In genomic region chr19:45391871-45392665, GRCh38 we compare ENCODE assay signal across 12 cellular contexts. TPM values are rescaled to one million over a fixed set of nuclear protein-coding genes. Genes with fewer than 3 reads are reported as not detected.
A peak's percentile ranks its signal among the peaks of the same experiment; 100 is the strongest.
DNase-seq lines count a peak whose midpoint lies in the region; ATAC-seq, FAIRE-seq and TF ChIP-seq lines count a peak whose summit lies in the region.
"Had no signal": no experiment of that assay in that cellular context is flagged by ENCODE, and none has a peak within 500 bp of the region (broad histone marks: within the 10 kb centered on the region; RNA-seq: fewer than 3 reads in every experiment).

No MANE protein-coding gene starts in this region.

- no peak overlapping the region for H3K23ac ChIP-seq in neuronal stem cell (ENCODE audit: low read depth, low read length, poor library complexity)

- CTCF ChIA-PET in Caco-2 (lab: Charles Lee): no interaction called here
- CTCF ChIA-PET in GM12878 (lab: Yijun Ruan, JAX): interaction anchor here (1.2 to 2.5 kb wide), 2 partner anchors 11 to 12 kb away, joined by 4 to 18 read pairs; partner anchors contain the start of gene PPP1R13L

- SMC1A ChIA-PET in GM12878 (lab: Charles Lee; ENCODE audit: uncharacterized antibody, unreplicated experiment): no interaction called here

- TF ChIP-seq RAD21 in GM12878 (IDR thresholded peaks at IDR 0.05; ENCODE audit: insufficient read depth, low read depth, low read length): no peak

- no peaks in the 10 kb centered on the region for H4K20me1 ChIP-seq in GM12878 (ENCODE audit: control insufficient read depth, insufficient read depth)

- H2BK120ac ChIP-seq in neuronal stem cell (ENCODE audit: low read depth, low read length): no peak overlapping the region

- H3K4me1 ChIP-seq in Caco-2: no peaks in the 10 kb centered on the region
- H3K4me1 ChIP-seq in GM12878 (ENCODE audit: control insufficient read depth, insufficient read depth, low read length): no peaks in the 10 kb centered on the region
- H3K4me1 ChIP-seq in neuronal stem cell (ENCODE audit: control insufficient read depth in 2 of 2, insufficient read depth in 1 of 2, low read depth in 1 of 2, low read length in 2 of 2): peaks cover 0 to 2% of the 10 kb centered on the region in 2 donors

- H2BK12ac ChIP-seq in neuronal stem cell (ENCODE audit: low read length): no peak overlapping the region

- H3K4me3 ChIP-seq in Caco-2 (ENCODE audit: low read depth, low read length) (no peak overlapping the region), H7 (ENCODE audit: insufficient read depth, low read depth, low read length) (no peak overlapping the region), GM12878 (no peak overlapping the region), neuronal stem cell (ENCODE audit: low read length in 2 of 2) (no peak overlapping the region)
- H3K4me3 ChIP-seq: BLaER1 treated with 17β-estradiol and CSF1 and Interleukin-3, amounts not matched to agents 10 nM and 100 nM had no signal

- peak overlapping the region; percentile 19 for H3K27ac Mint-ChIP-seq in Caco-2 (ENCODE audit: unreplicated experiment)
- H3K27ac Mint-ChIP-seq: T-helper 1 cell treated with Interleukin-12 subunit alpha and Interleukin-12 subunit beta and Interleukin-4 antibody, amounts not matched to agents 30 μg/mL and 1 μg/mL, for 36 hours had no signal

- no peak overlapping the region for H3K14ac ChIP-seq in neuronal stem cell (ENCODE audit: low read length)

- H3K18ac ChIP-seq in neuronal stem cell (ENCODE audit: low read length): no peak overlapping the region

- no peak overlapping the region for H2BK5ac ChIP-seq in neuronal stem cell (ENCODE audit: low read length)

- TF ChIP-seq CTCF in Caco-2 (IDR thresholded peaks at IDR 0.05; ENCODE audit: insufficient read depth in 1 of 2, low read depth in 1 of 2, low read length in 1 of 2, severe bottlenecking in 1 of 2, unreplicated experiment in 1 of 2) (no peak), GM12878 (IDR thresholded peaks at IDR 0.05 in 2 of 3, conservative IDR thresholded peaks at IDR 0.05 in 1 of 3; ENCODE audit: control insufficient read depth in 2 of 3, extremely low read depth in 1 of 3, insufficient read depth in 1 of 3, low read depth in 3 of 3, low read length in 3 of 3) (no peak)

- no peak overlapping the region for H4K91ac ChIP-seq in neuronal stem cell (ENCODE audit: low read depth, low read length, poor library complexity)

- H2AFZ ChIP-seq in GM12878 (ENCODE audit: control insufficient read depth, low read depth, low read length) (no peak overlapping the region), neuronal stem cell (ENCODE audit: low read length) (peak overlapping the region; percentile 71)

- H4K8ac ChIP-seq in neuronal stem cell (ENCODE audit: low read depth, low read length): no peak overlapping the region

- H3K36me3 ChIP-seq in Caco-2 (ENCODE audit: control insufficient read depth, insufficient read depth, low read length) (no peaks in the 10 kb centered on the region), H7 (replicated peaks; ENCODE audit: control insufficient read depth, insufficient read depth, low read length) (no peaks in the 10 kb centered on the region), GM12878 (ENCODE audit: control insufficient read depth in 2 of 2, insufficient read depth in 2 of 2, low read length in 1 of 2) (no peaks in the 10 kb centered on the region), neuronal stem cell (replicated peaks in 1 of 2; ENCODE audit: control insufficient read depth in 2 of 2, insufficient read depth in 2 of 2, low read length in 2 of 2) (peaks cover 0 to 2% of the 10 kb centered on the region in 2 donors)
- H3K36me3 ChIP-seq: BLaER1 treated with 17β-estradiol and CSF1 and Interleukin-3, amounts not matched to agents 10 nM and 100 nM had no signal

- POLR2A ChIA-PET in Caco-2 (lab: Charles Lee) (no interaction called here), GM12878 (lab: Charles Lee) (no interaction called here)

- peaks cover 47% of the 10 kb centered on the region for H3K36me3 Mint-ChIP-seq in Caco-2 (ENCODE audit: insufficient read depth, unreplicated experiment)

- no peaks in the 10 kb centered on the region for H3K9me3 Mint-ChIP-seq in Caco-2 (ENCODE audit: unreplicated experiment)
- H3K9me3 Mint-ChIP-seq: T-helper 1 cell treated with Interleukin-12 subunit alpha and Interleukin-12 subunit beta and Interleukin-4 antibody, amounts not matched to agents 30 μg/mL and 1 μg/mL, for 36 hours had no signal

- peak overlapping the region; percentile 74 for H2AK5ac ChIP-seq in neuronal stem cell (ENCODE audit: low read depth, low read length)

- TF ChIP-seq EP300 in GM12878 (IDR thresholded peaks at IDR 0.05; ENCODE audit: borderline replicate concordance in 1 of 2, control insufficient read depth in 1 of 2, low read depth in 2 of 2, low read length in 2 of 2): no peak

- FAIRE-seq in GM12878 (lab: Jason Lieb, UNC): no peak

- H3K27ac ChIP-seq in GM12878 (ENCODE audit: control insufficient read depth, insufficient read depth) (no peak overlapping the region), neuronal stem cell (replicated peaks; ENCODE audit: low read length) (no peak overlapping the region)

- RAD21 ChIA-PET in GM12878 (lab: Charles Lee; ENCODE audit: unreplicated experiment): no interaction called here

- H3K27me3 Mint-ChIP-seq in Caco-2 (ENCODE audit: insufficient read depth, unreplicated experiment): no peaks in the 10 kb centered on the region

- no peak overlapping the region for H3K9ac ChIP-seq in GM12878 (ENCODE audit: control insufficient read depth, insufficient read depth, low read length)
- H3K9ac ChIP-seq in neuronal stem cell (ENCODE audit: low read depth, low read length, poor library complexity): peak overlapping the region; percentile 15

- H3K79me2 ChIP-seq in GM12878 (ENCODE audit: control insufficient read depth, insufficient read depth, low read length): no peaks in the 10 kb centered on the region

- ATAC-seq in GM12878: no peak

- WGBS in GM12878 (ENCODE audit: insufficient coverage, insufficient replicate concordance, low lambda C conversion rate, missing lambda C conversion rate): 81% methylated on average over 18 of the region's 21 CpGs
- no CpG with 5 or more reads among the region's 21 CpGs for WGBS in neuronal stem cell (ENCODE audit: extremely low coverage in 2 of 2, insufficient read length in 2 of 2, insufficient replicate concordance in 1 of 2), 2 donors

- no peaks in the 10 kb centered on the region for H3K27me3 ChIP-seq in Caco-2 (replicated peaks; ENCODE audit: control insufficient read depth, insufficient read depth, low read length)
- peaks cover 13% of the 10 kb centered on the region for H3K27me3 ChIP-seq in H7 (ENCODE audit: control insufficient read depth, insufficient read depth, low read length)
- no peaks in the 10 kb centered on the region for H3K27me3 ChIP-seq in GM12878 (replicated peaks in 1 of 2; ENCODE audit: control insufficient read depth in 2 of 2, insufficient read depth in 2 of 2, low read length in 1 of 2)
- H3K27me3 ChIP-seq in neuronal stem cell (ENCODE audit: control insufficient read depth in 3 of 3, insufficient read depth in 3 of 3, low read depth in 1 of 3, low read length in 3 of 3): peaks cover 0 to 22% (median 8%) of the 10 kb centered on the region in 3 experiments

- no peak for DNase-seq in Caco-2
- DNase-seq in H7: peak; percentile 35
- no peak for DNase-seq in GM12878 (ENCODE audit: low read depth, low spot score)
- no peak for DNase-seq in neuronal stem cell (ENCODE audit: low spot score)
- no peak for DNase-seq in NCI-H524 treated with DMSO at 0.1 percent for 48 hours (lab: John Stamatoyannopoulos, UW)
- DNase-seq in UCSD-AML1 (lab: John Stamatoyannopoulos, UW; ENCODE audit: unreplicated experiment): no peak
- no peak for DNase-seq in NCI-H1417 treated with DMSO at 0.1 percent for 48 hours (lab: John Stamatoyannopoulos, UW)
- DNase-seq: GOT3, NCI-H748 treated with DMSO at 0.1 percent for 48 hours, SHP77 treated with DMSO at 0.1 percent for 48 hours had no signal

- no peak overlapping the region for H3K4ac ChIP-seq in neuronal stem cell (ENCODE audit: low read length)

- BruUV-seq in Caco-2 (replicated peaks; lab: Mats Ljungman, UMichigan) (no TSS peak), GM12878 (replicated peaks; lab: Mats Ljungman, UMichigan) (TSS peak; percentile 41)

- intact Hi-C loops in Caco-2 (cut with micrococcal nuclease; ENCODE audit: unreplicated experiment): loop anchor here (2.0 kb wide), 1 partner anchor 13 kb away; the partner anchor contains the start of gene PPP1R13L
- intact Hi-C loops in GM12878 (cut with micrococcal nuclease; ENCODE audit: unreplicated experiment): no loop called here

- H3K9me3 ChIP-seq in Caco-2: no peaks in the 10 kb centered on the region
- H3K9me3 ChIP-seq in GM12878 (replicated peaks; ENCODE audit: control insufficient read depth, insufficient read depth, low read length): no peaks in the 10 kb centered on the region
- H3K9me3 ChIP-seq in neuronal stem cell (replicated peaks in 1 of 2; ENCODE audit: control insufficient read depth in 2 of 2, insufficient read depth in 1 of 2, low read depth in 1 of 2, low read length in 2 of 2): peaks cover 0 to 1% of the 10 kb centered on the region in 2 donors
- H3K9me3 ChIP-seq: BLaER1 treated with 17β-estradiol and CSF1 and Interleukin-3, amounts not matched to agents 10 nM and 100 nM had no signal

- H3K79me1 ChIP-seq in neuronal stem cell (ENCODE audit: low read depth, low read length): no peaks in the 10 kb centered on the region

- no peak overlapping the region for H3K4me3 Mint-ChIP-seq in Caco-2 (ENCODE audit: unreplicated experiment)
- H3K4me3 Mint-ChIP-seq: T-helper 1 cell treated with Interleukin-12 subunit alpha and Interleukin-12 subunit beta and Interleukin-4 antibody, amounts not matched to agents 30 μg/mL and 1 μg/mL, for 36 hours had no signal

- TF ChIP-seq POLR2A in GM12878 (IDR thresholded peaks at IDR 0.05; ENCODE audit: low read depth, low read length): no peak

- no peaks in the 10 kb centered on the region for H3K4me1 Mint-ChIP-seq in Caco-2 (ENCODE audit: low read depth, unreplicated experiment)

- no peak overlapping the region for H3K4me2 ChIP-seq in GM12878 (ENCODE audit: control insufficient read depth, insufficient read depth)
- H3K4me2 ChIP-seq in neuronal stem cell (ENCODE audit: insufficient read depth, low read length, poor library complexity, severe bottlenecking): no peak overlapping the region

- in situ Hi-C loops in GM12878 (cut with MboI): no loop called here

- H2BK15ac ChIP-seq in neuronal stem cell (ENCODE audit: low read length): no peak overlapping the region

RNA-seq across cellular contexts. Expression of gene PPP1R13L, which starts 12.8 kb away (rescaled TPM):
- 65.8 and 68.6 TPM in 2 replicates for total RNA-seq in Caco-2 (2022)
- 12.8 and 18.9 TPM in 2 replicates for total RNA-seq in H7 (2014; rRNA removed; shearing (Covaris generic))
- 34.6 and 46.1 TPM in 2 replicates for total RNA-seq in GM12878 (2013; cell fraction: nucleolus; rRNA removed)
- 1.8 and 2.5 TPM in 2 replicates for total RNA-seq in GM12878 (2014; rRNA removed)
- 1.2 and 1.3 TPM in 2 replicates for total RNA-seq in GM12878 (2014; rRNA removed; fragmentation: Illumina TruSeq; extraction: Trizol)
- 10.0 and 11.0 TPM in 2 replicates for total RNA-seq in GM12878 (2021)
- polyA plus RNA-seq in GM12878 (2011; ENCODE audit: low read depth): 15.1 TPM
- 2.3 and 2.4 TPM in 2 replicates for polyA plus RNA-seq in GM12878 (2011; rRNA removed)
- polyA plus RNA-seq in GM12878 (2011; cell fraction: cytosol; rRNA removed): 3.5 and 3.6 TPM in 2 replicates
- polyA plus RNA-seq in GM12878 (2011; cell fraction: nucleus; rRNA removed): 15.1 and 17.8 TPM in 2 replicates
- 23.7 and 26.2 TPM in 2 replicates for polyA plus RNA-seq in GM12878 (2012)
- polyA plus RNA-seq in GM12878 (2014; fragmentation: Illumina TruSeq; extraction: Trizol): 3.0 and 3.3 TPM in 2 replicates
- 1 to 10 TPM in 1 of 2 experiments, under 1 TPM in 1; 0.40 to 1.9 TPM for polyA plus RNA-seq in GM12878 (2014; fragmentation: Nextera tagmentation; extraction: Ambion mirVana)
- 4.4 and 4.7 TPM in 2 replicates for polyA plus RNA-seq in GM12878 (2014; rRNA removed)
- polyA plus RNA-seq in GM12878 (2016; fragmentation: Nextera tagmentation; extraction: Ambion mirVana): 1 to 10 TPM; 2.4 to 2.6 TPM
- polyA minus RNA-seq in GM12878 (2011; rRNA and poly(A)+ RNA removed): 2.3 and 4.3 TPM in 2 replicates
- polyA minus RNA-seq in GM12878 (2011; cell fraction: cytosol; rRNA and poly(A)+ RNA removed): 2.5 and 4.3 TPM in 2 replicates
- polyA minus RNA-seq in GM12878 (2011; cell fraction: nucleus; rRNA and poly(A)+ RNA removed): 3.1 and 4.4 TPM in 2 replicates
- 11.0 TPM for polyA plus RNA-seq in neuronal stem cell (2013, experiment 1 of 2)
- polyA plus RNA-seq in neuronal stem cell (2013, experiment 2 of 2): 9.8 TPM

RNA-seq across cellular contexts. Expression of gene POLR1G, which starts 14.4 kb away (rescaled TPM):
- total RNA-seq in Caco-2 (2022): 27.7 and 31.1 TPM in 2 replicates
- 35.8 and 39.6 TPM in 2 replicates for total RNA-seq in H7 (2014; rRNA removed; shearing (Covaris generic))
- 2.6 and 3.9 TPM in 2 replicates for total RNA-seq in GM12878 (2013; cell fraction: nucleolus; rRNA removed)
- total RNA-seq in GM12878 (2014; rRNA removed): 18.4 and 30.9 TPM in 2 replicates
- 19.5 and 23.2 TPM in 2 replicates for total RNA-seq in GM12878 (2014; rRNA removed; fragmentation: Illumina TruSeq; extraction: Trizol)
- 18.8 TPM in 2 replicates for total RNA-seq in GM12878 (2021)
- polyA plus RNA-seq in GM12878 (2011; ENCODE audit: low read depth): 1.3 TPM
- polyA plus RNA-seq in GM12878 (2011; rRNA removed): 3.1 and 5.0 TPM in 2 replicates
- 5.4 and 6.9 TPM in 2 replicates for polyA plus RNA-seq in GM12878 (2011; cell fraction: cytosol; rRNA removed)
- 2.1 and 4.8 TPM in 2 replicates for polyA plus RNA-seq in GM12878 (2011; cell fraction: nucleus; rRNA removed)
- polyA plus RNA-seq in GM12878 (2012): 3.3 and 4.2 TPM in 2 replicates
- polyA plus RNA-seq in GM12878 (2014; fragmentation: Illumina TruSeq; extraction: Trizol): 13.3 and 22.1 TPM in 2 replicates
- polyA plus RNA-seq in GM12878 (2014; fragmentation: Nextera tagmentation; extraction: Ambion mirVana): 1 to 10 TPM; 2.0 to 5.4 TPM
- polyA plus RNA-seq in GM12878 (2014; rRNA removed): 17.4 and 24.4 TPM in 2 replicates
- polyA plus RNA-seq in GM12878 (2016; fragmentation: Nextera tagmentation; extraction: Ambion mirVana): 10 to 100 TPM; 23.2 to 24.3 TPM
- polyA minus RNA-seq in GM12878 (2011; rRNA and poly(A)+ RNA removed): 2.6 and 3.6 TPM in 2 replicates
- polyA minus RNA-seq in GM12878 (2011; cell fraction: cytosol; rRNA and poly(A)+ RNA removed): 4.0 and 6.8 TPM in 2 replicates
- 1.3 and 3.3 TPM in 2 replicates for polyA minus RNA-seq in GM12878 (2011; cell fraction: nucleus; rRNA and poly(A)+ RNA removed)
- polyA plus RNA-seq in neuronal stem cell (2013, experiment 1 of 2): 6.4 TPM
- polyA plus RNA-seq in neuronal stem cell (2013, experiment 2 of 2): 6.4 TPM

RNA-seq across cellular contexts. Expression of gene ERCC2, which starts 21.7 kb away (rescaled TPM):
- total RNA-seq in Caco-2 (2022): 86.8 and 89.5 TPM in 2 replicates
- total RNA-seq in H7 (2014; rRNA removed; shearing (Covaris generic)): 48.7 and 54.2 TPM in 2 replicates
- 19.5 and 22.8 TPM in 2 replicates for total RNA-seq in GM12878 (2013; cell fraction: nucleolus; rRNA removed)
- 16.9 and 18.8 TPM in 2 replicates for total RNA-seq in GM12878 (2014; rRNA removed)
- total RNA-seq in GM12878 (2014; rRNA removed; fragmentation: Illumina TruSeq; extraction: Trizol): 7.5 and 7.7 TPM in 2 replicates
- 38.7 and 40.1 TPM in 2 replicates for total RNA-seq in GM12878 (2021)
- polyA plus RNA-seq in GM12878 (2011; ENCODE audit: low read depth): 8.8 TPM
- polyA plus RNA-seq in GM12878 (2011; rRNA removed): 7.4 and 27.2 TPM in 2 replicates
- 16.8 and 18.1 TPM in 2 replicates for polyA plus RNA-seq in GM12878 (2011; cell fraction: cytosol; rRNA removed)
- polyA plus RNA-seq in GM12878 (2011; cell fraction: nucleus; rRNA removed): 73.9 and 87.0 TPM in 2 replicates
- polyA plus RNA-seq in GM12878 (2012): 25.0 and 25.7 TPM in 2 replicates
- 7.6 and 20.5 TPM in 2 replicates for polyA plus RNA-seq in GM12878 (2014; fragmentation: Illumina TruSeq; extraction: Trizol)
- polyA plus RNA-seq in GM12878 (2014; fragmentation: Nextera tagmentation; extraction: Ambion mirVana): 1 to 10 TPM; 1.3 to 2.4 TPM
- 20.6 and 24.9 TPM in 2 replicates for polyA plus RNA-seq in GM12878 (2014; rRNA removed)
- 10 to 100 TPM in 1 of 2 experiments, 1 to 10 TPM in 1; 9.8 to 12.5 TPM for polyA plus RNA-seq in GM12878 (2016; fragmentation: Nextera tagmentation; extraction: Ambion mirVana)
- 25.1 and 39.2 TPM in 2 replicates for polyA minus RNA-seq in GM12878 (2011; rRNA and poly(A)+ RNA removed)
- 9.8 and 10.8 TPM in 2 replicates for polyA minus RNA-seq in GM12878 (2011; cell fraction: cytosol; rRNA and poly(A)+ RNA removed)
- polyA minus RNA-seq in GM12878 (2011; cell fraction: nucleus; rRNA and poly(A)+ RNA removed): 16.8 and 27.8 TPM in 2 replicates
- 68.8 TPM for polyA plus RNA-seq in neuronal stem cell (2013, experiment 1 of 2)
- 73.1 TPM for polyA plus RNA-seq in neuronal stem cell (2013, experiment 2 of 2)

RNA-seq across cellular contexts. Expression of gene ERCC1, which starts 31.6 kb away (rescaled TPM):
- total RNA-seq in Caco-2 (2022): 43.5 and 51.0 TPM in 2 replicates
- 68.5 and 76.6 TPM in 2 replicates for total RNA-seq in H7 (2014; rRNA removed; shearing (Covaris generic))
- 59.3 and 59.4 TPM in 2 replicates for total RNA-seq in GM12878 (2013; cell fraction: nucleolus; rRNA removed)
- total RNA-seq in GM12878 (2014; rRNA removed): 74.7 and 82.6 TPM in 2 replicates
- 45.4 and 57.2 TPM in 2 replicates for total RNA-seq in GM12878 (2014; rRNA removed; fragmentation: Illumina TruSeq; extraction: Trizol)
- total RNA-seq in GM12878 (2021): 70.1 and 75.3 TPM in 2 replicates
- polyA plus RNA-seq in GM12878 (2011; ENCODE audit: low read depth): 161 TPM
- 36.8 and 65.0 TPM in 2 replicates for polyA plus RNA-seq in GM12878 (2011; rRNA removed)
- polyA plus RNA-seq in GM12878 (2011; cell fraction: cytosol; rRNA removed): 105 and 127 TPM in 2 replicates
- 101 and 105 TPM in 2 replicates for polyA plus RNA-seq in GM12878 (2011; cell fraction: nucleus; rRNA removed)
- 49.9 and 53.1 TPM in 2 replicates for polyA plus RNA-seq in GM12878 (2012)
- polyA plus RNA-seq in GM12878 (2014; fragmentation: Illumina TruSeq; extraction: Trizol): 23.1 and 52.0 TPM in 2 replicates
- polyA plus RNA-seq in GM12878 (2014; fragmentation: Nextera tagmentation; extraction: Ambion mirVana): 10 to 100 TPM; 14.7 to 36.8 TPM
- polyA plus RNA-seq in GM12878 (2014; rRNA removed): 104 and 113 TPM in 2 replicates
- 10 to 100 TPM; 54.2 to 66.8 TPM for polyA plus RNA-seq in GM12878 (2016; fragmentation: Nextera tagmentation; extraction: Ambion mirVana)
- polyA minus RNA-seq in GM12878 (2011; rRNA and poly(A)+ RNA removed): 51.6 and 101 TPM in 2 replicates
- polyA minus RNA-seq in GM12878 (2011; cell fraction: cytosol; rRNA and poly(A)+ RNA removed): 45.3 and 49.4 TPM in 2 replicates
- polyA minus RNA-seq in GM12878 (2011; cell fraction: nucleus; rRNA and poly(A)+ RNA removed): 28.0 and 31.4 TPM in 2 replicates
- polyA plus RNA-seq in neuronal stem cell (2013, experiment 1 of 2): 90.0 TPM
- 87.6 TPM for polyA plus RNA-seq in neuronal stem cell (2013, experiment 2 of 2)

RNA-seq across cellular contexts. Expression of gene KLC3, which starts 51.5 kb away (rescaled TPM):
- total RNA-seq in Caco-2 (2022) (7.1 and 10.2 TPM in 2 replicates), GM12878 (2014; rRNA removed) (0.28 TPM in 1 of 2 replicates, not detected in the other), GM12878 (2014; rRNA removed; fragmentation: Illumina TruSeq; extraction: Trizol) (not detected in 2 replicates), GM12878 (2021) (0.33 and 0.37 TPM in 2 replicates)
- 1.6 and 1.8 TPM in 2 replicates for total RNA-seq in H7 (2014; rRNA removed; shearing (Covaris generic))
- 0.59 TPM in 1 of 2 replicates, not detected in the other for total RNA-seq in GM12878 (2013; cell fraction: nucleolus; rRNA removed)
- not detected for polyA plus RNA-seq in GM12878 (2011; ENCODE audit: low read depth)
- polyA plus RNA-seq in GM12878 (2011; rRNA removed) (not detected in 2 replicates), GM12878 (2014; fragmentation: Illumina TruSeq; extraction: Trizol) (0.03 TPM in 1 of 2 replicates, not detected in the other), GM12878 (2014; fragmentation: Nextera tagmentation; extraction: Ambion mirVana) (not detected), GM12878 (2014; rRNA removed) (0.15 and 0.38 TPM in 2 replicates), GM12878 (2016; fragmentation: Nextera tagmentation; extraction: Ambion mirVana) (under 1 TPM in 1 of 2 experiments, not detected in 1; 0.21 TPM)
- polyA plus RNA-seq in GM12878 (2011; cell fraction: cytosol; rRNA removed): 0.03 TPM in 1 of 2 replicates, not detected in the other
- polyA plus RNA-seq in GM12878 (2011; cell fraction: nucleus; rRNA removed): not detected in 2 replicates
- polyA plus RNA-seq in GM12878 (2012): 0.24 and 0.31 TPM in 2 replicates
- polyA minus RNA-seq in GM12878 (2011; rRNA and poly(A)+ RNA removed): not detected in 2 replicates
- polyA minus RNA-seq in GM12878 (2011; cell fraction: cytosol; rRNA and poly(A)+ RNA removed): not detected in 2 replicates
- not detected in 2 replicates for polyA minus RNA-seq in GM12878 (2011; cell fraction: nucleus; rRNA and poly(A)+ RNA removed)
- polyA plus RNA-seq in neuronal stem cell (2013, experiment 1 of 2): 0.11 TPM
- 0.11 TPM for polyA plus RNA-seq in neuronal stem cell (2013, experiment 2 of 2)
